21 cellular contexts compared by ENCODE assay signal in genomic region chr2:236172238-236172865, GRCh38. TPM values are rescaled to one million over a fixed set of nuclear protein-coding genes. Genes with fewer than 3 reads are reported as not detected.
A peak's percentile ranks its signal among the peaks of the same experiment; 100 is the strongest.
DNase-seq lines count a peak whose midpoint lies in the region; ATAC-seq and TF ChIP-seq lines count a peak whose summit lies in the region.
"Had no signal": no experiment of that assay in that cellular context is flagged by ENCODE, and none has a peak within 500 bp of the region (broad histone marks: within the 10 kb centered on the region; RNA-seq: fewer than 3 reads in every experiment).

No MANE protein-coding gene starts in this region.

- peak overlapping the region; percentile 34 for H3K27ac Mint-ChIP-seq in activated T-cell treated with anti-CD3 and anti-CD28 coated beads, Interleukin-2, amount 50 U/mL, for 72 hours
- H3K27ac Mint-ChIP-seq: CD4-positive, alpha-beta T cell; natural killer cell treated with Interleukin-12 subunit alpha and Interleukin-12 subunit beta and Interleukin-15 and Interleukin-18, amount 100 ng/mL, for 72 hours had no signal

- H3K36me3 ChIP-seq in NT2/D1 (ENCODE audit: insufficient read depth, insufficient read length, low read length), result no peaks in the 10 kb centered on the region
- no peaks in the 10 kb centered on the region for H3K36me3 ChIP-seq in iPS-18a (ENCODE audit: control insufficient read depth, low read depth, low read length)
- no peaks in the 10 kb centered on the region for H3K36me3 ChIP-seq in sigmoid colon
- no peaks in the 10 kb centered on the region for H3K36me3 ChIP-seq in Peyer's patch
- H3K36me3 ChIP-seq: brain microvascular endothelial cell, esophagus squamous epithelium had no signal

- intact Hi-C loops in sigmoid colon (cut with DNase I), result no loop called here

- TF ChIP-seq EP300 in sigmoid colon (IDR thresholded peaks at IDR 0.05), result no peak

- no peak for TF ChIP-seq POLR2A in sigmoid colon (IDR thresholded peaks at IDR 0.05)
- TF ChIP-seq POLR2A in Peyer's patch (IDR thresholded peaks at IDR 0.05), result no peak

- no peak for TF ChIP-seq CTCF in sigmoid colon (IDR thresholded peaks at IDR 0.05)
- no peak for TF ChIP-seq CTCF in Peyer's patch (IDR thresholded peaks at IDR 0.05)

- H3K4me3 ChIP-seq in NT2/D1 (ENCODE audit: insufficient read length, low read depth) (peak overlapping the region; percentile 26), iPS-18a (ENCODE audit: low read length) (peak overlapping the region; percentile 4), sigmoid colon (no peak overlapping the region), Peyer's patch (no peak overlapping the region)

- 5% methylated on average over 31 of the region's 31 CpGs for WGBS in sigmoid colon, 2 donors

- H3K27me3 Mint-ChIP-seq in activated T-cell treated with anti-CD3 and anti-CD28 coated beads, Interleukin-2, amount 50 U/mL, for 72 hours (ENCODE audit: low read depth), result peaks cover 67% of the 10 kb centered on the region
- peaks cover 67% of the 10 kb centered on the region for H3K27me3 Mint-ChIP-seq in activated T-cell treated with anti-CD3 and anti-CD28 coated beads, Interleukin-2, amount 50 U/mL, for 4 hours (ENCODE audit: low read depth)

- H3K36me3 Mint-ChIP-seq in activated T-cell treated with anti-CD3 and anti-CD28 coated beads, Interleukin-2, amount 50 U/mL, for 72 hours (ENCODE audit: insufficient read depth in 2 of 2), result no peaks in the 10 kb centered on the region
- no peaks in the 10 kb centered on the region for H3K36me3 Mint-ChIP-seq in activated T-cell treated with anti-CD3 and anti-CD28 coated beads, Interleukin-2, amount 50 U/mL, for 4 hours (ENCODE audit: insufficient read depth)
- H3K36me3 Mint-ChIP-seq: natural killer cell treated with Interleukin-12 subunit alpha and Interleukin-12 subunit beta and Interleukin-15 and Interleukin-18, amount 100 ng/mL, for 72 hours had no signal

- peaks cover 20% of the 10 kb centered on the region for H3K4me1 ChIP-seq in NT2/D1 (ENCODE audit: insufficient read depth, insufficient read length)
- peaks cover 58% of the 10 kb centered on the region for H3K4me1 ChIP-seq in iPS-18a (ENCODE audit: control insufficient read depth, low read depth, low read length)
- H3K4me1 ChIP-seq in sigmoid colon, result peaks cover 0 to 42% (median 38%) of the 10 kb centered on the region in 4 donors
- H3K4me1 ChIP-seq in Peyer's patch, result peaks cover 0 to 33% (median 4%) of the 10 kb centered on the region in 4 donors

- no peak for ATAC-seq in activated T-cell treated with anti-CD3 and anti-CD28 coated beads, Interleukin-2, amount 50 U/mL, for 72 hours (replicated peaks in 1 of 2)
- ATAC-seq in activated T-cell treated with anti-CD3 and anti-CD28 coated beads, Interleukin-2, amount 50 U/mL, for 4 hours, result no peak
- ATAC-seq in HG03025 (IDR thresholded peaks at IDR 0.05; ENCODE audit: low FRiP score, unreplicated experiment), result no peak
- ATAC-seq: activated naive CD4-positive, alpha-beta T cell treated with anti-CD3 and anti-CD28 coated beads, Interleukin-2, amount 50 U/mL, for 72 hours; natural killer cell treated with Interleukin-12 subunit alpha and Interleukin-12 subunit beta and Interleukin-15 and Interleukin-18, amount 100 ng/mL, for 72 hours had no signal

- H3K9me3 Mint-ChIP-seq in activated T-cell treated with anti-CD3 and anti-CD28 coated beads, Interleukin-2, amount 50 U/mL, for 72 hours, result no peaks in the 10 kb centered on the region
- H3K9me3 Mint-ChIP-seq in activated T-cell treated with anti-CD3 and anti-CD28 coated beads, Interleukin-2, amount 50 U/mL, for 4 hours, result no peaks in the 10 kb centered on the region
- H3K9me3 Mint-ChIP-seq: activated naive CD4-positive, alpha-beta T cell treated with anti-CD3 and anti-CD28 coated beads, Interleukin-2, amount 50 U/mL, for 72 hours; CD4-positive, alpha-beta T cell; natural killer cell treated with Interleukin-12 subunit alpha and Interleukin-12 subunit beta and Interleukin-15 and Interleukin-18, amount 100 ng/mL, for 72 hours had no signal

- H3K27ac ChIP-seq in iPS-18a (ENCODE audit: low read length), result no peak overlapping the region
- no peak overlapping the region for H3K27ac ChIP-seq in sigmoid colon
- H3K27ac ChIP-seq in Peyer's patch, result no peak overlapping the region
- H3K27ac ChIP-seq: brain microvascular endothelial cell, esophagus squamous epithelium, KMS-11 had no signal

- peaks cover 85% of the 10 kb centered on the region for H3K27me3 ChIP-seq in NT2/D1 (ENCODE audit: insufficient read depth, insufficient read length)
- H3K27me3 ChIP-seq in iPS-18a (ENCODE audit: control insufficient read depth, insufficient read depth, low read length), result peaks cover 100% of the 10 kb centered on the region
- peaks cover 76 to 100% (median 95%) of the 10 kb centered on the region in 3 donors for H3K27me3 ChIP-seq in sigmoid colon
- peaks cover 0 to 78% of the 10 kb centered on the region in 2 donors for H3K27me3 ChIP-seq in Peyer's patch

- H3K9ac ChIP-seq in NT2/D1 (ENCODE audit: insufficient read length, low read depth) (peak overlapping the region; percentile 46), iPS-18a (ENCODE audit: low read length) (no peak overlapping the region)
- H3K9ac ChIP-seq: KMS-11 had no signal

- H3K4me3 Mint-ChIP-seq in activated T-cell treated with anti-CD3 and anti-CD28 coated beads, Interleukin-2, amount 50 U/mL, for 72 hours, result no peak overlapping the region
- no peak overlapping the region for H3K4me3 Mint-ChIP-seq in activated T-cell treated with anti-CD3 and anti-CD28 coated beads, Interleukin-2, amount 50 U/mL, for 4 hours
- H3K4me3 Mint-ChIP-seq: CD4-positive, alpha-beta T cell; natural killer cell treated with Interleukin-12 subunit alpha and Interleukin-12 subunit beta and Interleukin-15 and Interleukin-18, amount 100 ng/mL, for 72 hours had no signal

- H3K9me3 ChIP-seq in NT2/D1 (ENCODE audit: insufficient read depth, low read length), result peaks cover 5% of the 10 kb centered on the region; the same call in 1 of the 2 replicates
- H3K9me3 ChIP-seq in iPS-18a (ENCODE audit: control insufficient read depth, low read depth, low read length), result peaks cover 3% of the 10 kb centered on the region
- H3K9me3 ChIP-seq in sigmoid colon, result no peaks in the 10 kb centered on the region
- H3K9me3 ChIP-seq in Peyer's patch, result peaks cover 0 to 6% (median 0%) of the 10 kb centered on the region in 4 donors
- H3K9me3 ChIP-seq: esophagus squamous epithelium had no signal

- no peaks in the 10 kb centered on the region for H3K4me1 Mint-ChIP-seq in activated T-cell treated with anti-CD3 and anti-CD28 coated beads, Interleukin-2, amount 50 U/mL, for 72 hours (ENCODE audit: low read depth)
- H3K4me1 Mint-ChIP-seq in activated T-cell treated with anti-CD3 and anti-CD28 coated beads, Interleukin-2, amount 50 U/mL, for 4 hours (ENCODE audit: low read depth), result peaks cover 3% of the 10 kb centered on the region

- no peak for DNase-seq in activated T-cell treated with anti-CD3 and anti-CD28 coated beads, Interleukin-2, amount 50 U/mL, for 72 hours
- no peak for DNase-seq in activated T-cell treated with anti-CD3 and anti-CD28 coated beads, Interleukin-2, amount 50 U/mL, for 4 hours
- DNase-seq in NT2/D1 (ENCODE audit: low read depth, low spot score) (no peak), sigmoid colon (peak; percentile 24), NCI-H1417 (lab: John Stamatoyannopoulos, UW) (no peak), Peyer's patch (no peak)
- DNase-seq: activated T-cell treated with anti-CD3 and anti-CD28 coated beads, Interleukin-2, amount 50 U/mL, for 1 hour; brain microvascular endothelial cell; CD4-positive, alpha-beta T cell; EL; esophagus squamous epithelium; islet precursor cell; mammary epithelial cell; NCI-H1048; NCI-H2171; NCI-H774 had no signal

RNA-seq across cellular contexts. Expression of gene GBX2, which starts 4.2 kb away (rescaled TPM):
- total RNA-seq in activated T-cell treated with anti-CD3 and anti-CD28 coated beads, Interleukin-2, amount 50 U/mL, for 72 hours, result not detected
- total RNA-seq in activated T-cell treated with anti-CD3 and anti-CD28 coated beads, Interleukin-2, amount 50 U/mL, for 4 hours, result not detected
- not detected for total RNA-seq in sigmoid colon
- polyA plus RNA-seq in sigmoid colon, result not detected
- not detected for total RNA-seq in Peyer's patch
- total RNA-seq: activated naive CD4-positive, alpha-beta T cell treated with anti-CD3 and anti-CD28 coated beads, Interleukin-2, amount 50 U/mL, for 72 hours; CD4-positive, alpha-beta T cell; esophagus squamous epithelium; natural killer cell treated with Interleukin-12 subunit alpha and Interleukin-12 subunit beta and Interleukin-15 and Interleukin-18, amount 100 ng/mL, for 72 hours had no signal
- polyA plus RNA-seq: mammary epithelial cell had no signal

Comparison
In these comparisons a context has a peak if more than half of its experiments do, and no peak if none do; other contexts are left out.
1. H3K4me3 ChIP-seq: peak in NT2/D1 (single experiment) and iPS-18a (single experiment); none in sigmoid colon (0 of 4) and Peyer's patch (0 of 4).